In the genomic region with DNA sequence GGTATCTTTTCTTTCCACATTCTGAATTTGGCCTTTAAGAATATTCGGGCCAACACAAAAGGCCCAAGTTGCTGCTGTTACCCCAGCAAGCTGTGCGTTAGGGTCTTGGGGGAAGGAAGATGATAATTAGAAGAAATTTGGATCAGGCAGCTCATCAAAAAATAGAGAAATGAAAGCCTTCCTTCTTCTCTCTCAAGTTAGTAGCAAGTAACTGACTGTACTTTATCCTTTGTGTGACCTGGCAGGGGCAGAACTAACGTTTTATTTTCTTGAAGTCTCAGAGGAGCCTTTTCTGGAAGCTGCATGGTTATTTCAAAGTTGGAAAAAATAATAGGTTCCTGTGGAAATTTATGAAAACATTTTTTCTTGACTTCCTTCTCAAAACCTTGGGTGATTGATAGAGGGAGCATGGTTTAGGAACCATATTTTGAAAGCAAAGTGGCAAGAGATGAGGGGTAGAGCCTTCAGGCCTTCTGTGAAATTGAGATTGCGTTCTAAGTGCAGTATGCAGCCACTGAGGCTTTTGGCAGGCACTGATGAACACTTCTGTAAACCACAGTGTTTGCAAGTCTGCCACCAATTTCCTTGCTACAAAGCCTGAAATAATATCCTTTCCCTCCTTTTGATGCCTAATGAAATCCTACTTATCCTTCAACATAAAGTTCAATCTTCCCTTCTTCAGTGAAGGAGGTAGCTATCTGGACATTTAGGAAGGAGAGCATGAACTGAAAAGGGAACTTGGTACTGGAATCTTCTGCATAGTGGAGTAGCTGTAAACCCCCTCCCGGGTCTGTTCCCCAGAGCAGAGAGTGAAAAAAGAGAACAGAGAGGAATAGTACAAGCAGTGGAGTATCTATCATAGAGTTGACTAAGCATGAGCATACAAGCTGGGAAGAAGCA, we compare ENCODE assay signal across 8 cellular contexts.
DNase-seq lines count a peak whose midpoint lies in the region; ATAC-seq and TF ChIP-seq lines count a peak whose summit lies in the region.

No MANE protein-coding gene starts in this region.

- H3K27me3 Mint-ChIP-seq in immature natural killer cell (ENCODE audit: low read depth in 3 of 3): peaks cover 0 to 2% (median 0%) of the 10 kb centered on the region in 3 donors

- no peak overlapping the region for H4K8ac ChIP-seq in trophoblast cell (ENCODE audit: low read depth, low read length)

- no peak overlapping the region for H2BK5ac ChIP-seq in trophoblast cell (ENCODE audit: low read depth, low read length, poor library complexity)

- no TSS peak for BruUV-seq in A673 (replicated peaks; lab: Mats Ljungman, UMichigan)

- peak overlapping the region in 1 of 5 donors; percentile 10 for H3K4me3 Mint-ChIP-seq in immature natural killer cell

- H3K36me3 ChIP-seq in A673 (ENCODE audit: insufficient read depth, low read length, poor library complexity, severe bottlenecking) (no peaks in the 10 kb centered on the region), trophoblast cell (ENCODE audit: control insufficient read depth in 1 of 2, insufficient read depth in 2 of 2, low read length in 2 of 2) (no peaks in the 10 kb centered on the region)

- H3K9me3 Mint-ChIP-seq in immature natural killer cell: no peaks in the 10 kb centered on the region

- intact Hi-C loops in A673 (cut with micrococcal nuclease; ENCODE audit: unreplicated experiment): no loop called here

- H3K79me1 ChIP-seq in trophoblast cell (ENCODE audit: low read length): no peaks in the 10 kb centered on the region

- H2AFZ ChIP-seq in trophoblast cell (ENCODE audit: insufficient read depth, low read length, poor library complexity): no peak overlapping the region

- H3K14ac ChIP-seq in trophoblast cell (ENCODE audit: low read length): no peak overlapping the region

- H3K4me3 ChIP-seq in A673 (ENCODE audit: low read depth, low read length, poor library complexity, severe bottlenecking): peak overlapping the region; percentile 18
- H3K4me3 ChIP-seq in trophoblast cell (ENCODE audit: low read depth, low read length): no peak overlapping the region

- H3K9ac ChIP-seq in trophoblast cell (ENCODE audit: low read length): no peak overlapping the region

- no peak overlapping the region for H2BK12ac ChIP-seq in trophoblast cell (ENCODE audit: low read length)

- no CpG with 5 or more reads among the region's 5 CpGs for WGBS in trophoblast cell (ENCODE audit: extremely low coverage, insufficient coverage, insufficient read length)

- POLR2A ChIA-PET in A673 (lab: Charles Lee; ENCODE audit: low non-redundant PET): no interaction called here

- no peak for DNase-seq in A673 (ENCODE audit: low spot score)
- DNase-seq in NOMO-1 treated with DMSO at 0.1 percent for 48 hours (lab: John Stamatoyannopoulos, UW; ENCODE audit: unreplicated experiment): peak; percentile 72
- no peak for DNase-seq in left lobe of liver (ENCODE audit: low spot score)
- no peak for DNase-seq in trophoblast cell
- DNase-seq in NK-92 treated with Interleukin-12 subunit alpha and Interleukin-12 subunit beta, amount 100 ng/mL, for 24 hours (lab: John Stamatoyannopoulos, UW): no peak
- DNase-seq in immature natural killer cell: no peak
- no peak for DNase-seq in omental fat pad (ENCODE audit: low spot score)

- H2AK5ac ChIP-seq in trophoblast cell (ENCODE audit: low read length): no peak overlapping the region

- no peak overlapping the region for H3K18ac ChIP-seq in trophoblast cell (ENCODE audit: low read length)

- no peak overlapping the region for H3K4me2 ChIP-seq in trophoblast cell (ENCODE audit: low read length)

- H3K36me3 Mint-ChIP-seq in immature natural killer cell: no peaks in the 10 kb centered on the region

- H3K4me1 Mint-ChIP-seq in immature natural killer cell: peaks cover 11 to 17% of the 10 kb centered on the region in 2 donors

- no peaks in the 10 kb centered on the region for H3K9me3 ChIP-seq in A673 (ENCODE audit: low read depth, low read length, poor library complexity, severe bottlenecking)
- no peaks in the 10 kb centered on the region for H3K9me3 ChIP-seq in trophoblast cell (ENCODE audit: insufficient read depth, low read depth, low read length)

- TF ChIP-seq CTCF in A673 (conservative IDR thresholded peaks at IDR 0.05; ENCODE audit: low read depth, low read length): no peak
- no peak for TF ChIP-seq CTCF in omental fat pad (IDR thresholded peaks at IDR 0.05)

- CTCF ChIA-PET in A673 (lab: Charles Lee): interaction anchor here (0.5 kb wide), 1 partner anchor 38 kb away, joined by 4 read pairs; no protein-coding TSS in a partner anchor

- H4K12ac ChIP-seq in trophoblast cell (ENCODE audit: low read depth, low read length): no peak overlapping the region

- no peak overlapping the region for H2BK120ac ChIP-seq in trophoblast cell (ENCODE audit: insufficient read depth, low read length, poor library complexity)

- H3K27me3 ChIP-seq in A673 (replicated peaks; ENCODE audit: insufficient read depth, low read depth, low read length, poor library complexity): no peaks in the 10 kb centered on the region
- H3K27me3 ChIP-seq in trophoblast cell (ENCODE audit: insufficient read depth, low read length): no peaks in the 10 kb centered on the region

- no peaks in the 10 kb centered on the region for H3K79me2 ChIP-seq in trophoblast cell (ENCODE audit: control insufficient read depth, insufficient read depth, low read length, poor library complexity)

- H3K4me1 ChIP-seq in A673 (ENCODE audit: insufficient read depth, low read length, poor library complexity, severe bottlenecking) (peaks cover 22% of the 10 kb centered on the region), trophoblast cell (ENCODE audit: control insufficient read depth in 1 of 2, insufficient read depth in 2 of 2, low read length in 2 of 2) (no peaks in the 10 kb centered on the region)

- H3K27ac Mint-ChIP-seq in immature natural killer cell: peak overlapping the region in 2 of 6 donors; percentile 0 to 12

- H3K4ac ChIP-seq in trophoblast cell (ENCODE audit: low read depth, low read length): no peak overlapping the region

- H3K23ac ChIP-seq in trophoblast cell (ENCODE audit: low read length): no peak overlapping the region

- H3K27ac ChIP-seq in A673 (ENCODE audit: low read depth, low read length, poor library complexity, severe bottlenecking) (peak overlapping the region; percentile 74), trophoblast cell (ENCODE audit: low read depth, low read length) (no peak overlapping the region)

- peak; percentile 74 for ATAC-seq in GM21825 (IDR thresholded peaks at IDR 0.05; ENCODE audit: unreplicated experiment)
- ATAC-seq in left lobe of liver: peak; percentile 48
- ATAC-seq in omental fat pad (ENCODE audit: low FRiP score): no peak

- H4K91ac ChIP-seq in trophoblast cell (ENCODE audit: low read depth, low read length): no peak overlapping the region
